Comparison of ENCODE assay signal across 8 cellular contexts in the genomic region with DNA sequence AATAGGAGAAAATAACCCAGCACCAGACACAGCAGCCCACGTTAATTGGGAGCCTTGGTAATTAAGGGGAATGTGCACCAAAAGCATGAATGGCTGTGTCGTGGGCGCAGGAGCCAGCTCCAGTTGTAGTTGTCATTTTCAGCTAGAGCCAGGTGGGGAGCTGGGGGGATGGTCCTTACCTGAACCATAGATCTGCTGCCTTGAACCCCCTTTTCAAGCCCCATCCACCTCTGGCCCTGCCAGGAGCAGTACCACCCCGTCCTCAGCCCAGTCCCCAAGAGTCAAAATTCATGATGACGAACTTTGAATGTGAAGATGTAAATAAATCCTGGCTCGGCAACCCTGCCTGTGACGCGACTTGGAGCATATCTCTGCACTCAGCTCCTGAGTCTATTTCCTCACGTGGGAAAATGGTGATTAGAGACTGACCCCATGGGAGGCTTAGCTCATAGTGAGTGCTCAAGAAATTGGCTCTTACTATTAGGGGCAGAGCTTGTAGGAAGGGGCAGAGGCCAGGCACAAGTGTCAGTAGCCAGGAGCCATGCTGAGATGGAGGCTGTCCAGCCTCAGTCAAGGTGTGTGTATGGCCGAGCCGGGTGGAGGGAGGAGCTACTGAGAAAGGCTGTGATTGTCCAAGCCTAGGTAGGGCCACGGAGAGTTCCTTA. TPM values are rescaled to one million over a fixed set of nuclear protein-coding genes. Genes with fewer than 3 reads are reported as not detected.
DNase-seq lines count a peak whose midpoint lies in the region; ATAC-seq and TF ChIP-seq lines count a peak whose summit lies in the region.
"Had no signal": no experiment of that assay in that cellular context is flagged by ENCODE, and none has a peak within 500 bp of the region (broad histone marks: within the 10 kb centered on the region; RNA-seq: fewer than 3 reads in every experiment).

No MANE protein-coding gene starts in this region.

- H3K27ac Mint-ChIP-seq in activated naive CD8-positive, alpha-beta T cell treated with anti-CD3 and anti-CD28 coated beads, Interleukin-2, amount 50 U/mL, for 24 hours, result no peak overlapping the region
- no peak overlapping the region for H3K27ac Mint-ChIP-seq in stimulated activated naive B cell treated with anti-CD40 and anti-IgM and Interleukin-4, amounts not matched to agents 10 μg/mL and 1 μg/mL and 100 μg/mL, for 72 hours

- H3K4me3 Mint-ChIP-seq in activated naive CD8-positive, alpha-beta T cell treated with anti-CD3 and anti-CD28 coated beads, Interleukin-2, amount 50 U/mL, for 24 hours, result peak overlapping the region; percentile 70
- peak overlapping the region; percentile 58 to 68 for H3K4me3 Mint-ChIP-seq in stimulated activated naive B cell treated with anti-CD40 and anti-IgM and Interleukin-4, amounts not matched to agents 10 μg/mL and 1 μg/mL and 100 μg/mL, for 72 hours

- H3K9me3 Mint-ChIP-seq in activated naive CD8-positive, alpha-beta T cell treated with anti-CD3 and anti-CD28 coated beads, Interleukin-2, amount 50 U/mL, for 24 hours, result no peaks in the 10 kb centered on the region
- no peaks in the 10 kb centered on the region for H3K9me3 Mint-ChIP-seq in stimulated activated naive B cell treated with anti-CD40 and anti-IgM and Interleukin-4, amounts not matched to agents 10 μg/mL and 1 μg/mL and 100 μg/mL, for 72 hours

- in situ Hi-C loops in KBM-7 (cut with MboI; ENCODE audit: low pct_unique_long_range_greater_than_20kb, low sequenced_read_pairs), result no loop called here

- TF ChIP-seq CTCF in kidney epithelial cell (IDR thresholded peaks at IDR 0.05; ENCODE audit: insufficient read depth, low read length, poor library complexity, severe bottlenecking), result no peak

- H3K9me3 ChIP-seq in MG63, result no peaks in the 10 kb centered on the region

- peaks cover 26% of the 10 kb centered on the region for H3K4me1 Mint-ChIP-seq in activated naive CD8-positive, alpha-beta T cell treated with anti-CD3 and anti-CD28 coated beads, Interleukin-2, amount 50 U/mL, for 24 hours
- H3K4me1 Mint-ChIP-seq in stimulated activated naive B cell treated with anti-CD40 and anti-IgM and Interleukin-4, amounts not matched to agents 10 μg/mL and 1 μg/mL and 100 μg/mL, for 72 hours, result peaks cover 12 to 34% of the 10 kb centered on the region in 2 donors

- H3K36me3 ChIP-seq in MG63 (no peaks in the 10 kb centered on the region), kidney epithelial cell (ENCODE audit: control insufficient read depth, insufficient read depth, low read length) (no peaks in the 10 kb centered on the region)

- H3K27me3 Mint-ChIP-seq in activated naive CD8-positive, alpha-beta T cell treated with anti-CD3 and anti-CD28 coated beads, Interleukin-2, amount 50 U/mL, for 24 hours, result peaks cover 66% of the 10 kb centered on the region
- H3K27me3 Mint-ChIP-seq in stimulated activated naive B cell treated with anti-CD40 and anti-IgM and Interleukin-4, amounts not matched to agents 10 μg/mL and 1 μg/mL and 100 μg/mL, for 72 hours, result peaks cover 70 to 89% of the 10 kb centered on the region in 2 donors

- no peak for ATAC-seq in activated naive CD8-positive, alpha-beta T cell treated with anti-CD3 and anti-CD28 coated beads, Interleukin-2, amount 50 U/mL, for 24 hours
- no peak for ATAC-seq in stimulated activated naive B cell treated with anti-CD40 and anti-IgM and Interleukin-4, amounts not matched to agents 10 μg/mL and 1 μg/mL and 100 μg/mL, for 72 hours (replicated peaks)
- ATAC-seq in GM19395 (IDR thresholded peaks at IDR 0.05; ENCODE audit: unreplicated experiment), result no peak

- H3K27me3 ChIP-seq in MG63, result peaks cover 26% of the 10 kb centered on the region
- peaks cover 34% of the 10 kb centered on the region for H3K27me3 ChIP-seq in kidney epithelial cell (ENCODE audit: control insufficient read depth, insufficient read depth, low read length)

- H3K4me3 ChIP-seq in MG63 (peak overlapping the region; percentile 43; the same call in 1 of the 2 replicates), kidney epithelial cell (ENCODE audit: low read depth, low read length) (peak overlapping the region; percentile 75)

- DNase-seq in MG63 (no peak), kidney epithelial cell (ENCODE audit: low read depth) (no peak), KBM-7 (no peak), HuH-7 (ENCODE audit: low spot score) (no peak)
- DNase-seq in activated naive CD8-positive, alpha-beta T cell treated with anti-CD3 and anti-CD28 coated beads, Interleukin-2, amount 50 U/mL, for 24 hours, result no peak
- no peak for DNase-seq in stimulated activated naive B cell treated with anti-CD40 and anti-IgM and Interleukin-4, amounts not matched to agents 10 μg/mL and 1 μg/mL and 100 μg/mL, for 72 hours

- no peaks in the 10 kb centered on the region for H3K36me3 Mint-ChIP-seq in activated naive CD8-positive, alpha-beta T cell treated with anti-CD3 and anti-CD28 coated beads, Interleukin-2, amount 50 U/mL, for 24 hours (ENCODE audit: low read depth)
- no peaks in the 10 kb centered on the region for H3K36me3 Mint-ChIP-seq in stimulated activated naive B cell treated with anti-CD40 and anti-IgM and Interleukin-4, amounts not matched to agents 10 μg/mL and 1 μg/mL and 100 μg/mL, for 72 hours

RNA-seq across cellular contexts. Expression of gene FXYD6, which starts 0.8 kb away (rescaled TPM):
- not detected in 2 replicates for total RNA-seq in MG63 (2014; rRNA removed; shearing (Covaris generic); ENCODE audit: low replicate concordance)
- total RNA-seq in kidney epithelial cell, result 45.8 and 83.4 TPM in 2 replicates

RNA-seq across cellular contexts. Expression of gene TMPRSS13, which starts 52.0 kb away (rescaled TPM):
- not detected in 2 replicates for total RNA-seq in MG63 (2014; rRNA removed; shearing (Covaris generic); ENCODE audit: low replicate concordance)
- 1.6 TPM in 1 of 2 replicates, not detected in the other for total RNA-seq in kidney epithelial cell
- total RNA-seq: LHCN-M2 had no signal

RNA-seq across cellular contexts. Expression of gene FXYD2, which starts 52.7 kb away (rescaled TPM):
- total RNA-seq in MG63 (2014; rRNA removed; shearing (Covaris generic); ENCODE audit: low replicate concordance), result not detected in 2 replicates
- 5.0 and 7.5 TPM in 2 replicates for total RNA-seq in kidney epithelial cell
- total RNA-seq: LHCN-M2 had no signal

Comparison
In these comparisons a context has a peak if more than half of its experiments do, and no peak if none do; other contexts are left out.
1. RNA of gene FXYD6, which starts 0.8 kb away (total RNA-seq): 45.8 to 83.4 TPM in kidney epithelial cell; not detected in MG63; every median in the first group is over 10 times any median in the second.